23 cellular contexts compared by ENCODE assay signal in genomic region chr4:18214656-18215055, GRCh38.
DNase-seq lines count a peak whose midpoint lies in the region; ATAC-seq and TF ChIP-seq lines count a peak whose summit lies in the region.
"Had no signal": no experiment of that assay in that cellular context is flagged by ENCODE, and none has a peak within 500 bp of the region (broad histone marks: within the 10 kb centered on the region; RNA-seq: fewer than 3 reads in every experiment).

No MANE protein-coding gene starts in this region.

- no peaks in the 10 kb centered on the region for H3K79me2 ChIP-seq in MM.1S (ENCODE audit: low read length)
- H3K79me2 ChIP-seq in hepatocyte, result no peaks in the 10 kb centered on the region

- H3K27ac ChIP-seq in MM.1S (ENCODE audit: low read length) (peak overlapping the region; percentile 86), hepatocyte (no peak overlapping the region), coronary artery (no peak overlapping the region)
- H3K27ac ChIP-seq: esophagus squamous epithelium, gastrocnemius medialis, skin epidermis, suprapubic skin, vagina had no signal

- peak; percentile 95 for DNase-seq in MM.1S
- DNase-seq in hepatocyte (ENCODE audit: low spot score), result peak; percentile 20
- DNase-seq in NCI-H187 (lab: John Stamatoyannopoulos, UW), result no peak
- no peak for DNase-seq in coronary artery (ENCODE audit: low spot score)
- DNase-seq in mucosa of gallbladder (ENCODE audit: low spot score), result no peak
- DNase-seq: activated CD4-positive, alpha-beta T cell treated with anti-CD3 and anti-CD28 coated beads for 1 hour; activated CD8-positive, alpha-beta T cell treated with anti-CD3 and anti-CD28 coated beads, Interleukin-2, amount 10 ng/mL, durations not matched to agents 7 days and 5 days; effector memory CD4-positive, alpha-beta T cell; esophagus squamous epithelium; gastrocnemius medialis; HCEC 1CT; Karpas-422; NCI-H1105; NCI-H82; occipital lobe; PC-3; SHP77 treated with DMSO at 0.1 percent for 48 hours; stimulated activated CD4-positive, alpha-beta T cell treated with anti-CD3 and anti-CD28 coated beads, Interleukin-1b, Interleukin-23, amount 100 ng/mL, for 48 hours had no signal

- peaks cover 27% of the 10 kb centered on the region for H3F3A ChIP-seq in MM.1S (ENCODE audit: insufficient read depth, low read length)

- 57% methylated on average over 3 of the region's 3 CpGs for WGBS in hepatocyte (ENCODE audit: low lambda C conversion rate, missing lambda C conversion rate)

- H3K4me2 ChIP-seq in MM.1S (ENCODE audit: low read depth, low read length), result peak overlapping the region; percentile 65
- H3K4me2 ChIP-seq in hepatocyte, result no peak overlapping the region

- H3K9me2 ChIP-seq in MM.1S (replicated peaks; ENCODE audit: insufficient read depth, low read length) (no peaks in the 10 kb centered on the region), hepatocyte (replicated peaks; ENCODE audit: insufficient read depth) (no peaks in the 10 kb centered on the region)

- H3K4me1 ChIP-seq in MM.1S (ENCODE audit: low read length), result peaks cover 43% of the 10 kb centered on the region
- no peaks in the 10 kb centered on the region for H3K4me1 ChIP-seq in hepatocyte (ENCODE audit: insufficient read depth)
- H3K4me1 ChIP-seq: esophagus squamous epithelium, gastrocnemius medialis, suprapubic skin, vagina had no signal

- H3K9ac ChIP-seq in MM.1S (ENCODE audit: low read length), result peak overlapping the region; percentile 54; the same call in 1 of the 2 replicates

- no peaks in the 10 kb centered on the region for H3K27me3 ChIP-seq in MM.1S (replicated peaks; ENCODE audit: insufficient read depth, low read length)
- H3K27me3 ChIP-seq in hepatocyte, result no peaks in the 10 kb centered on the region
- H3K27me3 ChIP-seq: gastrocnemius medialis, suprapubic skin, vagina had no signal

- H2AFZ ChIP-seq in MM.1S (ENCODE audit: low read length) (peak overlapping the region; percentile 46; the same call in 1 of the 2 replicates), hepatocyte (no peak overlapping the region)

- no peaks in the 10 kb centered on the region for H3K36me3 ChIP-seq in MM.1S (replicated peaks; ENCODE audit: insufficient read depth, low read length)
- H3K36me3 ChIP-seq in hepatocyte (replicated peaks; ENCODE audit: insufficient read depth, low read depth), result no peaks in the 10 kb centered on the region
- H3K36me3 ChIP-seq: esophagus squamous epithelium, gastrocnemius medialis, suprapubic skin, vagina had no signal

- TF ChIP-seq CTCF in MM.1S (IDR thresholded peaks at IDR 0.05; ENCODE audit: low read length), result no peak
- no peak for TF ChIP-seq CTCF in hepatocyte (IDR thresholded peaks at IDR 0.05; ENCODE audit: poor library complexity)
- TF ChIP-seq CTCF in coronary artery (IDR thresholded peaks at IDR 0.05), result no peak

- H3K4me3 ChIP-seq in MM.1S (ENCODE audit: low read length) (peak overlapping the region; percentile 54), hepatocyte (no peak overlapping the region), coronary artery (no peak overlapping the region)
- H3K4me3 ChIP-seq: esophagus squamous epithelium, gastrocnemius medialis, skin epidermis, suprapubic skin, vagina had no signal

- ATAC-seq in GM18519 (IDR thresholded peaks at IDR 0.05; ENCODE audit: low FRiP score, unreplicated experiment), result peak; percentile 41
- ATAC-seq in GM19351 (IDR thresholded peaks at IDR 0.05; ENCODE audit: unreplicated experiment), result peak; percentile 33
- ATAC-seq: activated CD8-positive, alpha-beta T cell treated with anti-CD3 and anti-CD28 coated beads, Interleukin-2, amount 10 ng/mL, durations not matched to agents 7 days and 5 days; gastrocnemius medialis; PC-3 had no signal

- no peaks in the 10 kb centered on the region for H3K9me3 ChIP-seq in MM.1S (replicated peaks; ENCODE audit: insufficient read depth, low read length)
- no peaks in the 10 kb centered on the region for H3K9me3 ChIP-seq in hepatocyte (ENCODE audit: low read depth)
- H3K9me3 ChIP-seq: esophagus squamous epithelium, gastrocnemius medialis, vagina had no signal

- no peaks in the 10 kb centered on the region for H4K20me1 ChIP-seq in MM.1S (ENCODE audit: insufficient read depth, low read length)
- H4K20me1 ChIP-seq in hepatocyte (ENCODE audit: insufficient read depth, poor library complexity, severe bottlenecking), result no peaks in the 10 kb centered on the region

Comparison
In these comparisons a context has a peak if more than half of its experiments do, and no peak if none do; other contexts are left out.
1. DNase-seq: peak in MM.1S (single experiment) and hepatocyte (single experiment); none in NCI-H187 (0 of 2), coronary artery (single experiment) and mucosa of gallbladder (single experiment).